Comparison of ENCODE assay signal across 8 cellular contexts in the genomic region with DNA sequence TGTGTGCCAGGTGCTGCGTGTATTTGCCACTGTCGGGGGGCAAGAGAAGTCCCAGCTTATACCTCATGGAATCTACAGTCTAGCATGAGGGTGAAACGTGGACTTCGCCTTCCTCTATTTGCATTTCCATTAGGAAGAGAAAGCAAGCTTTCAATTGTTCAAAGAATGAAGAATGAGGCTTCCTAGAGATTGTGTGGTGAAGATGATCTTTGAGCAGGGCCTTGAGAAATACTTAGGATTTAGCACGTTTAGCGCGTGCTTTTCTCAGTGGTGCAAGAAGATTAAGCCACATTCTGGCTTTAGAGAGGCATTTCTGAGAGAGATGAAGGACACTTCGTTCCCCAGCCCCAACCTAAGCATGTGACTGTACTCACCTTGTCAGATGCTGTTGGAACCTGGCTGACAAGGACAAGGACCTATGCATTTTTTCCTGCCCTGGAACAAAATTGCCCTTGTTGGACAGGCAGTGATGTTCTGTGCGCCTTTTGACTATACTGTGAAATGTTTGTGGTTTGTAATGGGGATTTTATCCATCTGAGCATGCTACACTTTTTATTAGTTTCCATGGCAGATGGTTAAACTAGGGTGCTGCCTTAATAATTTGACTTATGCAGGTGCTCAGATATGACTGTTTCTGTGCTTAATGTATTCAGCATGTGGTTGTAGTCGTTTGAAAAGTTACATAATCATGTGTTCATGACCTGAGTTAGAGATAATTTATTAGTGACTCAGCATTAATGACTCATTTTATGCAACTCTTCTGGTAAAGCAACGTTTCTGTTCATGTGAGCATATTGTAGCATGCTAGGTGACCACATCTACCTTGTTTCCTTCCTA. TPM values are rescaled to one million over a fixed set of nuclear protein-coding genes. Genes with fewer than 3 reads are reported as not detected.
DNase-seq lines count a peak whose midpoint lies in the region; ATAC-seq and TF ChIP-seq lines count a peak whose summit lies in the region.

No MANE protein-coding gene starts in this region.

- H3K4me3 Mint-ChIP-seq in progenitor cell of endocrine pancreas (ENCODE audit: low read depth) (no peak overlapping the region), CD14-positive monocyte (no peak overlapping the region)

- no peaks in the 10 kb centered on the region for H3K4me1 ChIP-seq in colonic mucosa

- peak; percentile 72 for ATAC-seq in GM19467 (IDR thresholded peaks at IDR 0.05; ENCODE audit: unreplicated experiment)
- peak; percentile 84 for ATAC-seq in HG03378 (IDR thresholded peaks at IDR 0.05; ENCODE audit: unreplicated experiment)

- H3K27ac Mint-ChIP-seq in progenitor cell of endocrine pancreas, result peak overlapping the region; percentile 25
- H3K27ac Mint-ChIP-seq in CD14-positive monocyte, result peak overlapping the region in 2 of 7 donors; percentile 55 to 64

- no peak overlapping the region for H3K4me3 ChIP-seq in colonic mucosa

- H3K9me3 Mint-ChIP-seq in progenitor cell of endocrine pancreas (ENCODE audit: low read depth) (peaks cover 6% of the 10 kb centered on the region), CD14-positive monocyte (no peaks in the 10 kb centered on the region)

- H3K27me3 ChIP-seq in colonic mucosa, result no peaks in the 10 kb centered on the region

- DNase-seq in DMS79 (lab: John Stamatoyannopoulos, UW) (peak; percentile 10), astrocyte of the hippocampus (ENCODE audit: low read depth, low spot score) (peak; percentile 34), progenitor cell of endocrine pancreas (ENCODE audit: low spot score, unreplicated experiment) (no peak), CD14-positive monocyte (ENCODE audit: low spot score) (no peak), cortex of kidney (lab: John Stamatoyannopoulos, UW) (no peak), colonic mucosa (no peak)

- intact Hi-C loops in CD14-positive monocyte (cut with micrococcal nuclease), result no loop called here
- intact Hi-C loops in colonic mucosa (cut with DNase I), result no loop called here

- H3K27ac ChIP-seq in colonic mucosa, result no peak overlapping the region

- no peaks in the 10 kb centered on the region for H3K36me3 ChIP-seq in colonic mucosa

- H3K27me3 Mint-ChIP-seq in progenitor cell of endocrine pancreas, result no peaks in the 10 kb centered on the region
- no peaks in the 10 kb centered on the region for H3K27me3 Mint-ChIP-seq in CD14-positive monocyte (ENCODE audit: low read depth in 3 of 3)

- H3K36me3 Mint-ChIP-seq in progenitor cell of endocrine pancreas (ENCODE audit: insufficient read depth) (peaks cover 14% of the 10 kb centered on the region), CD14-positive monocyte (peaks cover 18 to 21% of the 10 kb centered on the region in 2 donors)

- H3K9me3 ChIP-seq in colonic mucosa, result no peaks in the 10 kb centered on the region

- no peak overlapping the region for H3K9ac ChIP-seq in colonic mucosa (ENCODE audit: low read depth in 2 of 2, low read length in 2 of 2)

- TF ChIP-seq CTCF in progenitor cell of endocrine pancreas (IDR thresholded peaks at IDR 0.05; ENCODE audit: unreplicated experiment), result no peak
- TF ChIP-seq CTCF in CD14-positive monocyte (IDR thresholded peaks at IDR 0.05), result no peak
- no peak for TF ChIP-seq CTCF in colonic mucosa (IDR thresholded peaks at IDR 0.05)

- H3K4me1 Mint-ChIP-seq in progenitor cell of endocrine pancreas (ENCODE audit: low read depth), result peaks cover 13% of the 10 kb centered on the region
- peaks cover 48% of the 10 kb centered on the region for H3K4me1 Mint-ChIP-seq in CD14-positive monocyte

RNA-seq across cellular contexts. Expression of a gene that starts 10.7 kb away (rescaled TPM):
- total RNA-seq in progenitor cell of endocrine pancreas (171 and 174 TPM in 2 replicates), colonic mucosa (10 to 100 TPM; 63.1 to 68.0 TPM)
- polyA plus RNA-seq in CD14-positive monocyte, result 10 to 100 TPM in 1 of 2 donors, 1 to 10 TPM in 1; 6.5 to 10.6 TPM

Comparison
In these comparisons a context has a peak if more than half of its experiments do, and no peak if none do; other contexts are left out.
1. DNase-seq: peak in DMS79 (single experiment) and astrocyte of the hippocampus (single experiment); none in progenitor cell of endocrine pancreas (single experiment), CD14-positive monocyte (single experiment), cortex of kidney (single experiment) and colonic mucosa (single experiment).